In the genomic region with DNA sequence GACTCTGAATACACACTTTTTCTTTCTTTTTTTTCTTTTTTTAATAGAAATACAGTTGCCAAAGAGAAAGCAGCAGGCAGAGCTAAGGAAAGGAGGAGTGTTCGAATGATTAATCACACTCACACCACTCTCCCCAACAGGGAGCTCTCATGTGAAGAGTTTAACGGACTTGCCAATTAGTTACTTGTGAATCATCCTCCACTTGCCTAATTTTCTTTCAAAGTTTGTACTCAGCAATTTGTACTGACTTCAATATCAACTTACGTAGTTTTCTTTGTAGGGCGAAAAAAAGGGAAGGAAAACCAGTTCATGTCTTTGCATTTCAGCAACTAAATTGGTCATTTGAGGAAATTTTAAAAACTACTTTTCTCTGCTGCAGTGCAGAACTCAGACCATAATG, we compare ENCODE assay signal across 8 cellular contexts.
DNase-seq lines count a peak whose midpoint lies in the region; ATAC-seq, FAIRE-seq and TF ChIP-seq lines count a peak whose summit lies in the region.

No MANE protein-coding gene starts in this region.

- H4K5ac ChIP-seq in H9 (ENCODE audit: insufficient read length, low read depth, low read length) (no peak overlapping the region), mesendoderm (ENCODE audit: low read length) (no peak overlapping the region)

- H2BK120ac ChIP-seq in H9 (ENCODE audit: low read depth, low read length, poor library complexity, severe bottlenecking) (no peak overlapping the region), mesendoderm (ENCODE audit: low read depth, low read length) (no peak overlapping the region)

- H4K20me1 ChIP-seq in astrocyte (ENCODE audit: insufficient read depth, low read length) (peaks cover 15% of the 10 kb centered on the region), H9 (ENCODE audit: control insufficient read depth, insufficient read depth, insufficient read length) (no peaks in the 10 kb centered on the region)

- H3K79me1 ChIP-seq in H9 (ENCODE audit: insufficient read depth, low read depth, low read length, poor library complexity, severe bottlenecking): no peaks in the 10 kb centered on the region
- H3K79me1 ChIP-seq in mesendoderm (ENCODE audit: low read length): no peaks in the 10 kb centered on the region

- H4K8ac ChIP-seq in H9 (replicated peaks; ENCODE audit: insufficient read length, low read depth, low read length) (no peak overlapping the region), mesendoderm (ENCODE audit: low read depth, low read length) (no peak overlapping the region)

- no peak overlapping the region for H3K14ac ChIP-seq in H9 (ENCODE audit: insufficient read depth, low read length)

- H3K18ac ChIP-seq in H9 (ENCODE audit: insufficient read length, low read depth, low read length) (no peak overlapping the region), mesendoderm (ENCODE audit: low read length) (no peak overlapping the region)

- H3K9me3 Mint-ChIP-seq in astrocyte (ENCODE audit: unreplicated experiment): no peaks in the 10 kb centered on the region
- peaks cover 0 to 3% (median 0%) of the 10 kb centered on the region in 11 donors for H3K9me3 Mint-ChIP-seq in naive thymus-derived CD4-positive, alpha-beta T cell
- H3K9me3 Mint-ChIP-seq in H9: peaks cover 4 to 5% of the 10 kb centered on the region in 2 experiments; a peak in 2 of 5 replicates

- ATAC-seq in HG03432 (IDR thresholded peaks at IDR 0.05; ENCODE audit: unreplicated experiment): peak; percentile 33
- peak; percentile 74 for ATAC-seq in naive thymus-derived CD4-positive, alpha-beta T cell

- CTCF ChIA-PET in naive thymus-derived CD4-positive, alpha-beta T cell (lab: Charles Lee): interaction anchor here (0.7 to 1.2 kb wide), 2 partner anchors 25 to 107 kb away, joined by 3 to 4 read pairs; no protein-coding TSS in a partner anchor

- H2BK15ac ChIP-seq in H9 (ENCODE audit: low read depth, low read length) (no peak overlapping the region), mesendoderm (replicated peaks; ENCODE audit: low read depth) (no peak overlapping the region)

- H4K91ac ChIP-seq in H9 (ENCODE audit: insufficient read length, low read depth, low read length): no peak overlapping the region

- peaks cover 26% of the 10 kb centered on the region for H3K79me2 ChIP-seq in astrocyte (ENCODE audit: insufficient read depth, low read length)
- no peaks in the 10 kb centered on the region for H3K79me2 ChIP-seq in H9 (ENCODE audit: insufficient read depth, low read length)
- no peaks in the 10 kb centered on the region for H3K79me2 ChIP-seq in mesendoderm (ENCODE audit: control insufficient read depth, insufficient read depth, low read length)

- peaks cover 11% of the 10 kb centered on the region for H3K36me3 Mint-ChIP-seq in astrocyte (ENCODE audit: low read depth, unreplicated experiment)
- H3K36me3 Mint-ChIP-seq in naive thymus-derived CD4-positive, alpha-beta T cell: peaks cover 13 to 49% (median 31%) of the 10 kb centered on the region in 5 donors
- H3K36me3 Mint-ChIP-seq in H9 (ENCODE audit: insufficient read depth in 1 of 3, low read depth in 3 of 3): peaks cover 18 to 35% (median 27%) of the 10 kb centered on the region in 3 experiments

- H3K23ac ChIP-seq in H9 (ENCODE audit: insufficient read length, low read depth, low read length) (no peak overlapping the region), mesendoderm (ENCODE audit: low read length) (no peak overlapping the region)

- peak; percentile 68 for FAIRE-seq in astrocyte (lab: Jason Lieb, UNC)

- intact Hi-C loops in naive thymus-derived CD4-positive, alpha-beta T cell (cut with micrococcal nuclease): no loop called here

- H3K27ac ChIP-seq in astrocyte (ENCODE audit: low read depth, low read length) (peak overlapping the region; percentile 6), H9 (ENCODE audit: insufficient read length, low read depth, low read length) (no peak overlapping the region), mesendoderm (ENCODE audit: low read depth, low read length) (no peak overlapping the region)
- H3K27ac ChIP-seq in naive thymus-derived CD4-positive, alpha-beta T cell (ENCODE audit: low read depth, low read length): peak overlapping the region; percentile 61

- H2BK5ac ChIP-seq in H9 (ENCODE audit: insufficient read length, low read length) (no peak overlapping the region), mesendoderm (ENCODE audit: low read length) (no peak overlapping the region)

- H3T11ph ChIP-seq in H9 (ENCODE audit: low read length): no peak overlapping the region

- H3K23me2 ChIP-seq in H9 (ENCODE audit: insufficient read length, low read depth, low read length, poor library complexity, severe bottlenecking): no peaks in the 10 kb centered on the region

- no CpG with 5 or more reads among the region's 4 CpGs for WGBS in H9 (ENCODE audit: extremely low coverage, insufficient read length, low lambda C conversion rate)
- no CpG with 5 or more reads among the region's 4 CpGs for WGBS in mesendoderm (ENCODE audit: extremely low coverage, insufficient coverage, low lambda C conversion rate)

- H3K27me3 ChIP-seq in astrocyte (ENCODE audit: insufficient read depth, low read length): no peaks in the 10 kb centered on the region
- no peaks in the 10 kb centered on the region for H3K27me3 ChIP-seq in naive thymus-derived CD4-positive, alpha-beta T cell (ENCODE audit: control insufficient read depth in 2 of 2, insufficient read depth in 2 of 2, low read length in 2 of 2)
- H3K27me3 ChIP-seq in H9 (ENCODE audit: insufficient read depth, low read length): peaks cover 1% of the 10 kb centered on the region; the same call in 1 of the 2 replicates
- no peaks in the 10 kb centered on the region for H3K27me3 ChIP-seq in mesendoderm (ENCODE audit: insufficient read depth, low read length, poor library complexity)

- H2AFZ ChIP-seq in astrocyte (ENCODE audit: low read depth, low read length): no peak overlapping the region
- H2AFZ ChIP-seq in H9 (ENCODE audit: low read length): no peak overlapping the region

- H3K9me3 ChIP-seq in astrocyte (ENCODE audit: insufficient read depth, low read depth, low read length) (no peaks in the 10 kb centered on the region), H9 (ENCODE audit: control insufficient read depth, low read depth, low read length) (no peaks in the 10 kb centered on the region)
- H3K9me3 ChIP-seq in naive thymus-derived CD4-positive, alpha-beta T cell (ENCODE audit: control insufficient read depth in 2 of 3, low read length in 3 of 3): no peaks in the 10 kb centered on the region

- TF ChIP-seq CTCF in astrocyte (IDR thresholded peaks at IDR 0.05; ENCODE audit: insufficient read depth, low read depth, low read length) (no peak), H9 (conservative IDR thresholded peaks at IDR 0.05) (no peak)

- H2AK5ac ChIP-seq in H9 (ENCODE audit: insufficient read length, low read length): no peak overlapping the region
- H2AK5ac ChIP-seq in mesendoderm (ENCODE audit: low read length): no peak overlapping the region

- POLR2A ChIA-PET in naive thymus-derived CD4-positive, alpha-beta T cell (lab: Charles Lee): interaction anchor here (1.0 to 1.1 kb wide), 2 partner anchors 35 to 115 kb away, joined by 3 read pairs; no protein-coding TSS in a partner anchor

- DNase-seq in GM04503 (ENCODE audit: low read depth): peak; percentile 62
- peak; percentile 88 for DNase-seq in astrocyte (ENCODE audit: low read depth)
- DNase-seq in naive thymus-derived CD4-positive, alpha-beta T cell: no peak
- no peak for DNase-seq in DMS53 (lab: John Stamatoyannopoulos, UW)
- DNase-seq in H9: no peak
- no peak for DNase-seq in central memory CD4-positive, alpha-beta T cell
- no peak for DNase-seq in mesendoderm

- H3K4me1 ChIP-seq in astrocyte (ENCODE audit: insufficient read depth, low read length) (peaks cover 17% of the 10 kb centered on the region), H9 (ENCODE audit: insufficient read depth, low read length) (no peaks in the 10 kb centered on the region; the same call in 1 of the 2 replicates), mesendoderm (ENCODE audit: control insufficient read depth, low read depth, low read length) (no peaks in the 10 kb centered on the region)
- peaks cover 66 to 89% of the 10 kb centered on the region in 2 donors for H3K4me1 ChIP-seq in naive thymus-derived CD4-positive, alpha-beta T cell (ENCODE audit: control insufficient read depth in 2 of 2, insufficient read depth in 2 of 2, low read length in 2 of 2)

- H2BK20ac ChIP-seq in H9 (ENCODE audit: low read depth, low read length, poor library complexity, severe bottlenecking): no peak overlapping the region

- H3K4me3 ChIP-seq in astrocyte (ENCODE audit: insufficient read depth, low read depth, low read length) (no peak overlapping the region), mesendoderm (ENCODE audit: low read length) (no peak overlapping the region)
- no peak overlapping the region for H3K4me3 ChIP-seq in naive thymus-derived CD4-positive, alpha-beta T cell (ENCODE audit: low read length)

- H3K4me2 ChIP-seq in astrocyte (ENCODE audit: low read length) (peak overlapping the region; percentile 67), H9 (ENCODE audit: insufficient read depth, insufficient read length, low read length) (no peak overlapping the region), mesendoderm (ENCODE audit: low read length) (no peak overlapping the region)

- H3K4ac ChIP-seq in H9 (ENCODE audit: low read depth, low read length): no peak overlapping the region
- no peak overlapping the region for H3K4ac ChIP-seq in mesendoderm (ENCODE audit: low read depth, low read length)

- no peak overlapping the region for H2BK12ac ChIP-seq in H9 (ENCODE audit: insufficient read length, low read depth, low read length)

- H3K4me3 Mint-ChIP-seq in astrocyte (ENCODE audit: unreplicated experiment) (no peak overlapping the region), H9 (no peak overlapping the region)
- H3K4me3 Mint-ChIP-seq in naive thymus-derived CD4-positive, alpha-beta T cell: peak overlapping the region in 9 of 10 donors; percentile 27 to 74 (median 58)

- H3K56ac ChIP-seq in H9 (ENCODE audit: insufficient read length, low read depth, low read length): no peak overlapping the region
- H3K56ac ChIP-seq in mesendoderm (ENCODE audit: low read length): no peak overlapping the region

- H3K36me3 ChIP-seq in astrocyte (ENCODE audit: insufficient read depth, low read length): no peaks in the 10 kb centered on the region
- H3K36me3 ChIP-seq in naive thymus-derived CD4-positive, alpha-beta T cell (ENCODE audit: control insufficient read depth in 2 of 3, insufficient read depth in 3 of 3, low read length in 3 of 3): peaks cover 0 to 13% (median 9%) of the 10 kb centered on the region in 3 experiments
- H3K36me3 ChIP-seq in mesendoderm (ENCODE audit: control insufficient read depth, insufficient read depth, low read length): no peaks in the 10 kb centered on the region

- peak overlapping the region; percentile 11 for H3K9ac ChIP-seq in astrocyte (ENCODE audit: low read length)
- no peak overlapping the region for H3K9ac ChIP-seq in H9 (ENCODE audit: extremely low read depth, insufficient read length, low read length)
- H3K9ac ChIP-seq in mesendoderm (ENCODE audit: low read length): no peak overlapping the region

- H3K27ac Mint-ChIP-seq in astrocyte (ENCODE audit: unreplicated experiment) (no peak overlapping the region), H9 (peak overlapping the region in 1 of 3 experiments; percentile 89; a peak in 3 of 7 replicates)
- peak overlapping the region; percentile 23 to 94 (median 89) for H3K27ac Mint-ChIP-seq in naive thymus-derived CD4-positive, alpha-beta T cell

- H3K27me3 Mint-ChIP-seq in astrocyte (ENCODE audit: low read depth, unreplicated experiment) (no peaks in the 10 kb centered on the region), H9 (ENCODE audit: low read depth) (no peaks in the 10 kb centered on the region)
- no peaks in the 10 kb centered on the region for H3K27me3 Mint-ChIP-seq in naive thymus-derived CD4-positive, alpha-beta T cell

- H3K4me1 Mint-ChIP-seq in astrocyte (ENCODE audit: low read depth, unreplicated experiment) (peaks cover 25% of the 10 kb centered on the region), H9 (peaks cover 10 to 21% of the 10 kb centered on the region in 2 experiments)
- H3K4me1 Mint-ChIP-seq in naive thymus-derived CD4-positive, alpha-beta T cell: peaks cover 59 to 98% (median 95%) of the 10 kb centered on the region in 7 donors

Comparison
In these comparisons a context has a peak if more than half of its experiments do, and no peak if none do; other contexts are left out.
1. DNase-seq: peak in GM04503 (single experiment) and astrocyte (single experiment); none in naive thymus-derived CD4-positive, alpha-beta T cell (0 of 9), DMS53 (single experiment), H9 (single experiment), central memory CD4-positive, alpha-beta T cell (single experiment) and mesendoderm (single experiment).
2. H3K27ac ChIP-seq: peak in astrocyte (single experiment) and naive thymus-derived CD4-positive, alpha-beta T cell (single experiment); none in H9 (single experiment) and mesendoderm (single experiment).
3. H3K4me3 Mint-ChIP-seq: peak in naive thymus-derived CD4-positive, alpha-beta T cell (9 of 10); none in astrocyte (single experiment) and H9 (0 of 2).